In the genomic region with DNA sequence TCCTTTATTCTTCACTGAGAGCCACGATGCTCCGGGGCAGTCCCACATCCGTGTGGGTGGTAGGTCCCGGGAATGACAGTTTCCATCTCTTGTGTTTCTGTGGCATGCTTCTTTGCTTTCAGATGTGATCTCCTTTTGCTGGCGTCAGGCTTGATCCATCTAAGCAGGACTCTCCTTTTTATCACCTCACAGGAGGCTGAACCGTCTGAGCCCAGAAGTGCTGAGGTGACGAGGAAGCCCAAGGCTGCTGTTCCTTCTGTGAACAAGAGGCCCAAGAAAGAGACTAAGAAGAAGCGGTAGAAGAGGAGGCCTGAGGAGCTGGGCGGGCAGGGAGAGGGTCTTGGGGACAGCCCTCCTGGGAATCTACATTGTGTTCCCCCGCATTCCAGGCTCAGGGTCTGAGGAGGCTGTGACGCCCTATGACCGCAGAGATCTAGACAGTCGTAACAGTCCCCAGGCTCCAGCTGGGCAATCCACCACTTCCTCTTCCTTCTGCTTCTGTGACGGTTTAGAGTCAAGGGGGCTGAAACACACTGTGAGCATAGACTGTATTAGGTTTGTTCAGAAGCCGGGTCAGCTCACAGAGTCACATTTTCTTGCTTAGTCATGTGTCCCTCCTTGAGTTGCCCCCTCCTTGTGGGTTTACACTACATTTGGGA, we compare ENCODE assay signal across 10 cellular contexts. TPM values are rescaled to one million over a fixed set of nuclear protein-coding genes. Genes with fewer than 3 reads are reported as not detected.
DNase-seq lines count a peak whose midpoint lies in the region; ATAC-seq and TF ChIP-seq lines count a peak whose summit lies in the region.
"Had no signal": no experiment of that assay in that cellular context is flagged by ENCODE, and none has a peak within 500 bp of the region (broad histone marks: within the 10 kb centered on the region; RNA-seq: fewer than 3 reads in every experiment).

No MANE protein-coding gene starts in this region.

- DNase-seq in RWPE2 (ENCODE audit: low spot score) (peak; percentile 73), right cardiac atrium (peak in 1 of 3 donors; percentile 58), upper lobe of left lung (peak in 1 of 2 donors; percentile 54), islet precursor cell (no peak), inferior parietal cortex (ENCODE audit: extremely low spot score) (no peak), anterior cingulate cortex (lab: John Stamatoyannopoulos, UW) (no peak)

- H3K4me3 ChIP-seq in RWPE2 (ENCODE audit: severe bottlenecking) (no peak overlapping the region), right cardiac atrium (ENCODE audit: low read length) (no peak overlapping the region), upper lobe of left lung (no peak overlapping the region)

- intact Hi-C loops in right cardiac atrium (cut with DNase I), result no loop called here

- peak; percentile 71 for ATAC-seq in GM18907 (IDR thresholded peaks at IDR 0.05; ENCODE audit: unreplicated experiment)
- ATAC-seq in HG02870 (IDR thresholded peaks at IDR 0.05; ENCODE audit: unreplicated experiment), result peak; percentile 74
- ATAC-seq in RWPE2 (ENCODE audit: low read depth), result no peak
- ATAC-seq in right cardiac atrium, result no peak
- ATAC-seq in upper lobe of left lung (ENCODE audit: low FRiP score in 2 of 2), result peak; percentile 51 to 56
- ATAC-seq: Panc1 had no signal

- peaks cover 31% of the 10 kb centered on the region for H3K4me1 ChIP-seq in RWPE2 (ENCODE audit: insufficient read depth, poor library complexity, severe bottlenecking)
- peaks cover 8% of the 10 kb centered on the region for H3K4me1 ChIP-seq in right cardiac atrium (ENCODE audit: control insufficient read depth, insufficient read depth, low read length)
- peaks cover 9 to 33% (median 21%) of the 10 kb centered on the region in 4 donors for H3K4me1 ChIP-seq in upper lobe of left lung

- no peaks in the 10 kb centered on the region for H3K9me3 ChIP-seq in RWPE2 (ENCODE audit: severe bottlenecking)
- no peaks in the 10 kb centered on the region for H3K9me3 ChIP-seq in right cardiac atrium (ENCODE audit: control insufficient read depth, low read length)
- H3K9me3 ChIP-seq in upper lobe of left lung, result no peaks in the 10 kb centered on the region

- TF ChIP-seq CTCF in RWPE2 (IDR thresholded peaks at IDR 0.05; ENCODE audit: poor library complexity, severe bottlenecking) (no peak), upper lobe of left lung (IDR thresholded peaks at IDR 0.05) (no peak)

- WGBS in right cardiac atrium, result 75% methylated on average over 15 of the region's 15 CpGs
- WGBS in upper lobe of left lung, 2 donors, result 65 to 79% methylated on average over 12 to 15 of the region's 15 CpGs

- peak overlapping the region; percentile 22 for H3K27ac ChIP-seq in RWPE2 (ENCODE audit: poor library complexity, severe bottlenecking)
- peak overlapping the region; percentile 90 for H3K27ac ChIP-seq in right cardiac atrium (ENCODE audit: low read length)
- peak overlapping the region; percentile 58 to 80 (median 78) for H3K27ac ChIP-seq in upper lobe of left lung

- H3K36me3 ChIP-seq in RWPE2 (ENCODE audit: low read depth) (peaks cover 66% of the 10 kb centered on the region), upper lobe of left lung (peaks cover 0 to 36% (median 15%) of the 10 kb centered on the region in 4 donors)

- TF ChIP-seq POLR2A in upper lobe of left lung (IDR thresholded peaks at IDR 0.05), result no peak

- H3K27me3 ChIP-seq in RWPE2 (ENCODE audit: insufficient read depth, poor library complexity, severe bottlenecking) (no peaks in the 10 kb centered on the region), right cardiac atrium (ENCODE audit: control insufficient read depth, insufficient read depth) (no peaks in the 10 kb centered on the region), upper lobe of left lung (no peaks in the 10 kb centered on the region)

- TF ChIP-seq EP300 in upper lobe of left lung (IDR thresholded peaks at IDR 0.05), result no peak

RNA-seq across cellular contexts. Expression of a gene that starts 26.8 kb away (rescaled TPM):
- total RNA-seq in right cardiac atrium (10 to 100 TPM; 22.9 to 30.6 (median 29.5) TPM), upper lobe of left lung (10 to 100 TPM; 11.5 to 38.6 (median 29.8) TPM)
- polyA plus RNA-seq in right cardiac atrium, result 34.8 TPM

RNA-seq across cellular contexts. Expression of a gene that starts 29.7 kb away (rescaled TPM):
- 10 to 100 TPM; 11.8 to 14.0 (median 13.4) TPM for total RNA-seq in right cardiac atrium
- polyA plus RNA-seq in right cardiac atrium, result 9.5 TPM
- 100 to 1,000 TPM in 1 of 6 donors, 10 to 100 TPM in 5; 31.1 to 115 (median 66.8) TPM for total RNA-seq in upper lobe of left lung

RNA-seq across cellular contexts. Expression of a gene that starts 54.6 kb away (rescaled TPM):
- 10 to 100 TPM in 3 of 4 donors, 1 to 10 TPM in 1; 7.3 to 23.5 (median 14.3) TPM for total RNA-seq in right cardiac atrium
- polyA plus RNA-seq in right cardiac atrium, result 19.5 TPM
- total RNA-seq in upper lobe of left lung, result not detected
- total RNA-seq: subcutaneous adipose tissue had no signal

Comparison
In these comparisons a context has a peak if more than half of its experiments do, and no peak if none do; other contexts are left out.
1. ATAC-seq: peak in GM18907 (single experiment), HG02870 (single experiment) and upper lobe of left lung (2 of 2); none in RWPE2 (single experiment) and right cardiac atrium (0 of 2).
2. H3K27ac ChIP-seq: peak in every context shown above with its lines; median percentile 90 in right cardiac atrium; 78 in upper lobe of left lung; 22 in RWPE2.
3. RNA of a gene that starts 54.6 kb away (total RNA-seq): 7.3 to 23.5 TPM in right cardiac atrium; not detected in upper lobe of left lung; every median in the first group is over 4 times any median in the second.